1 cellular context compared by ENCODE assay signal in the genomic region with DNA sequence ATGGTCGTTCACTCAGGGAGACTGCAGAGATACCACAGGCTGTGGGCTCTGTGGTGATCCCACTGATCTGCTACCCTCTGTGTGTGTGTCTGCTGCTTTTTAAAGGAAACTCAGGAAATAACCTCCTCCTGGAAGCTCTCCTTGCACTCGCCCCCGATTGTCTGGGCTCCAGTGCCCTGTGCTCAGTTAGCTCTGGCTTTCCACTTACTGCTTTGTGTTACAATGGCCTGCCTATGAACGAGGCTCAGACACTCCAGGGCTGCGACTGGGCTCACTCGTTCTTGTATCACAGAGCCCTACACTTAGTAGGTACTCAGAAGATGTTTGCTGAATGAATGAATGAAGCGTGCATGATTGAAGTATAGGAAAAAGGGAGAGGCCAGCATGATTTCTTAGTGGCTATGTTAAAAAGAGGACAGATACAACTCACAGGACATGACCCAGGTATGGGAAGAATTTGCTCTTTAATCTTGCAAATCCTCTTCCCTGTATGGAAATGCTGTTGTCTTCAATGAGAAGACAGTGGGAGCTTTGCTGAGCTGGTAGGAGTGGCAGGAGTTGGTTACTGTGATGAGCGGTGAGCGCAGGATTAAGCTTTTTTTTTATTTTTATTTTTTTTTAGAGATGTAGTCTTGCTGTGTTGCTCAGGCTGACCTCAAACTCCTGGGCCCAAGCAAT.
TF ChIP-seq lines count a peak whose summit lies in the region.

No MANE protein-coding gene starts in this region.

TF ChIP-seq in WTC11, 78 proteins besides CTCF, POLR2A, EP300 and RAD21 (continued from another document):
- TF ChIP-seq, protein P1, sequence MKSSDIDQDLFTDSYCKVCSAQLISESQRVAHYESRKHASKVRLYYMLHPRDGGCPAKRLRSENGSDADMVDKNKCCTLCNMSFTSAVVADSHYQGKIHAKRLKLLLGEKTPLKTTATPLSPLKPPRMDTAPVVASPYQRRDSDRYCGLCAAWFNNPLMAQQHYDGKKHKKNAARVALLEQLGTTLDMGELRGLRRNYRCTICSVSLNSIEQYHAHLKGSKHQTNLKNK (CRISPR knock-in tag; IDR thresholded peaks at IDR 0.05) = no peak
- TF ChIP-seq, protein P2, sequence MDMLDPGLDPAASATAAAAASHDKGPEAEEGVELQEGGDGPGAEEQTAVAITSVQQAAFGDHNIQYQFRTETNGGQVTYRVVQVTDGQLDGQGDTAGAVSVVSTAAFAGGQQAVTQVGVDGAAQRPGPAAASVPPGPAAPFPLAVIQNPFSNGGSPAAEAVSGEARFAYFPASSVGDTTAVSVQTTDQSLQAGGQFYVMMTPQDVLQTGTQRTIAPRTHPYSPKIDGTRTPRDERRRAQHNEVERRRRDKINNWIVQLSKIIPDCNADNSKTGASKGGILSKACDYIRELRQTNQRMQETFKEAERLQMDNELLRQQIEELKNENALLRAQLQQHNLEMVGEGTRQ (CRISPR knock-in tag; IDR thresholded peaks at IDR 0.05) = no peak
- TF ChIP-seq, protein P3, sequence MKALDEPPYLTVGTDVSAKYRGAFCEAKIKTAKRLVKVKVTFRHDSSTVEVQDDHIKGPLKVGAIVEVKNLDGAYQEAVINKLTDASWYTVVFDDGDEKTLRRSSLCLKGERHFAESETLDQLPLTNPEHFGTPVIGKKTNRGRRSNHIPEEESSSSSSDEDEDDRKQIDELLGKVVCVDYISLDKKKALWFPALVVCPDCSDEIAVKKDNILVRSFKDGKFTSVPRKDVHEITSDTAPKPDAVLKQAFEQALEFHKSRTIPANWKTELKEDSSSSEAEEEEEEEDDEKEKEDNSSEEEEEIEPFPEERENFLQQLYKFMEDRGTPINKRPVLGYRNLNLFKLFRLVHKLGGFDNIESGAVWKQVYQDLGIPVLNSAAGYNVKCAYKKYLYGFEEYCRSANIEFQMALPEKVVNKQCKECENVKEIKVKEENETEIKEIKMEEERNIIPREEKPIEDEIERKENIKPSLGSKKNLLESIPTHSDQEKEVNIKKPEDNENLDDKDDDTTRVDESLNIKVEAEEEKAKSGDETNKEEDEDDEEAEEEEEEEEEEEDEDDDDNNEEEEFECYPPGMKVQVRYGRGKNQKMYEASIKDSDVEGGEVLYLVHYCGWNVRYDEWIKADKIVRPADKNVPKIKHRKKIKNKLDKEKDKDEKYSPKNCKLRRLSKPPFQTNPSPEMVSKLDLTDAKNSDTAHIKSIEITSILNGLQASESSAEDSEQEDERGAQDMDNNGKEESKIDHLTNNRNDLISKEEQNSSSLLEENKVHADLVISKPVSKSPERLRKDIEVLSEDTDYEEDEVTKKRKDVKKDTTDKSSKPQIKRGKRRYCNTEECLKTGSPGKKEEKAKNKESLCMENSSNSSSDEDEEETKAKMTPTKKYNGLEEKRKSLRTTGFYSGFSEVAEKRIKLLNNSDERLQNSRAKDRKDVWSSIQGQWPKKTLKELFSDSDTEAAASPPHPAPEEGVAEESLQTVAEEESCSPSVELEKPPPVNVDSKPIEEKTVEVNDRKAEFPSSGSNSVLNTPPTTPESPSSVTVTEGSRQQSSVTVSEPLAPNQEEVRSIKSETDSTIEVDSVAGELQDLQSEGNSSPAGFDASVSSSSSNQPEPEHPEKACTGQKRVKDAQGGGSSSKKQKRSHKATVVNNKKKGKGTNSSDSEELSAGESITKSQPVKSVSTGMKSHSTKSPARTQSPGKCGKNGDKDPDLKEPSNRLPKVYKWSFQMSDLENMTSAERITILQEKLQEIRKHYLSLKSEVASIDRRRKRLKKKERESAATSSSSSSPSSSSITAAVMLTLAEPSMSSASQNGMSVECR (CRISPR knock-in tag; IDR thresholded peaks at IDR 0.05; ENCODE audit: borderline replicate concordance) = no peak
- TF ChIP-seq NFYB (CRISPR knock-in tag; conservative IDR thresholded peaks at IDR 0.05; ENCODE audit: low read depth) = no peak
- TF ChIP-seq, protein P4, sequence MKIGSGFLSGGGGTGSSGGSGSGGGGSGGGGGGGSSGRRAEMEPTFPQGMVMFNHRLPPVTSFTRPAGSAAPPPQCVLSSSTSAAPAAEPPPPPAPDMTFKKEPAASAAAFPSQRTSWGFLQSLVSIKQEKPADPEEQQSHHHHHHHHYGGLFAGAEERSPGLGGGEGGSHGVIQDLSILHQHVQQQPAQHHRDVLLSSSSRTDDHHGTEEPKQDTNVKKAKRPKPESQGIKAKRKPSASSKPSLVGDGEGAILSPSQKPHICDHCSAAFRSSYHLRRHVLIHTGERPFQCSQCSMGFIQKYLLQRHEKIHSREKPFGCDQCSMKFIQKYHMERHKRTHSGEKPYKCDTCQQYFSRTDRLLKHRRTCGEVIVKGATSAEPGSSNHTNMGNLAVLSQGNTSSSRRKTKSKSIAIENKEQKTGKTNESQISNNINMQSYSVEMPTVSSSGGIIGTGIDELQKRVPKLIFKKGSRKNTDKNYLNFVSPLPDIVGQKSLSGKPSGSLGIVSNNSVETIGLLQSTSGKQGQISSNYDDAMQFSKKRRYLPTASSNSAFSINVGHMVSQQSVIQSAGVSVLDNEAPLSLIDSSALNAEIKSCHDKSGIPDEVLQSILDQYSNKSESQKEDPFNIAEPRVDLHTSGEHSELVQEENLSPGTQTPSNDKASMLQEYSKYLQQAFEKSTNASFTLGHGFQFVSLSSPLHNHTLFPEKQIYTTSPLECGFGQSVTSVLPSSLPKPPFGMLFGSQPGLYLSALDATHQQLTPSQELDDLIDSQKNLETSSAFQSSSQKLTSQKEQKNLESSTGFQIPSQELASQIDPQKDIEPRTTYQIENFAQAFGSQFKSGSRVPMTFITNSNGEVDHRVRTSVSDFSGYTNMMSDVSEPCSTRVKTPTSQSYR (CRISPR knock-in tag; IDR thresholded peaks at IDR 0.05) = no peak
- no peak for TF ChIP-seq ZNF317 (CRISPR knock-in tag; IDR thresholded peaks at IDR 0.05; ENCODE audit: borderline replicate concordance, low read depth)
- TF ChIP-seq, protein P5, sequence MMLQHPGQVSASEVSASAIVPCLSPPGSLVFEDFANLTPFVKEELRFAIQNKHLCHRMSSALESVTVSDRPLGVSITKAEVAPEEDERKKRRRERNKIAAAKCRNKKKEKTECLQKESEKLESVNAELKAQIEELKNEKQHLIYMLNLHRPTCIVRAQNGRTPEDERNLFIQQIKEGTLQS (CRISPR knock-in tag; conservative IDR thresholded peaks at IDR 0.05) = no peak
